ENCODE assay signal across 11 cellular contexts in genomic region chr10:80529604-80530003, GRCh38. TPM values are rescaled to one million over a fixed set of nuclear protein-coding genes. Genes with fewer than 3 reads are reported as not detected.
DNase-seq lines count a peak whose midpoint lies in the region; ATAC-seq, FAIRE-seq and TF ChIP-seq lines count a peak whose summit lies in the region.
"Had no signal": no experiment of that assay in that cellular context is flagged by ENCODE, and none has a peak within 500 bp of the region (broad histone marks: within the 10 kb centered on the region; RNA-seq: fewer than 3 reads in every experiment).

No MANE protein-coding gene starts in this region.

- no peaks in the 10 kb centered on the region for H3K79me2 ChIP-seq in HepG2 (ENCODE audit: insufficient read depth, low read length)

- no peak for TF ChIP-seq POLR2A in right lobe of liver (IDR thresholded peaks at IDR 0.05)
- TF ChIP-seq POLR2A in HepG2 (IDR thresholded peaks at IDR 0.05; ENCODE audit: insufficient read depth in 1 of 2, low read depth in 2 of 2, low read length in 2 of 2), result no peak

- H3K4me3 ChIP-seq in right lobe of liver (no peak overlapping the region), HepG2 (replicated peaks in 1 of 3; ENCODE audit: insufficient read depth in 1 of 3, low read depth in 2 of 3, low read length in 3 of 3) (no peak overlapping the region), upper lobe of right lung (no peak overlapping the region)
- H3K4me3 ChIP-seq: gastroesophageal sphincter, uterus had no signal

- intact Hi-C loops in right lobe of liver (cut with DNase I), result no loop called here
- intact Hi-C loops in HepG2 (cut with micrococcal nuclease; ENCODE audit: unreplicated experiment), result loop anchor here (1.0 to 10.0 kb wide), 2 partner anchors 85 to 145 kb away; no protein-coding TSS in a partner anchor
- intact Hi-C loops in activated T-helper 2 cell treated with anti-CD3 and anti-CD28 coated beads, Interferon-gamma antibody, Interleukin-2, Interleukin-4, amounts not matched to agents 10 μg/mL and 5 μg/mL and 100 μg/mL, durations not matched to agents 14 hours and 24 hours and 36 hours (cut with micrococcal nuclease), result loop anchor here (10.0 kb wide), 1 partner anchor 145 kb away; no protein-coding TSS in a partner anchor
- intact Hi-C loops in upper lobe of right lung (cut with DNase I), result no loop called here

- 63% methylated on average over 10 of the region's 12 CpGs for WGBS in right lobe of liver (ENCODE audit: insufficient coverage, low coverage, low lambda C conversion rate, missing lambda C conversion rate)
- 67% methylated on average over 12 of the region's 12 CpGs for WGBS in HepG2 (ENCODE audit: low lambda C conversion rate)

- no peaks in the 10 kb centered on the region for H3K4me1 ChIP-seq in right lobe of liver
- H3K4me1 ChIP-seq in HepG2 (ENCODE audit: insufficient read depth, low read length), result 0 out of 2 replicates have a peak, but pooled peaks cover 5% of the 10 kb centered on the region
- H3K4me1 ChIP-seq in upper lobe of right lung, result peaks cover 48% of the 10 kb centered on the region
- H3K4me1 ChIP-seq: uterus had no signal

- ATAC-seq in right lobe of liver, result peak; percentile 52 to 71 (median 64)
- no peak for ATAC-seq in HepG2
- peak; percentile 49 for ATAC-seq in left lobe of liver
- peak; percentile 51 for ATAC-seq in upper lobe of right lung
- ATAC-seq: gastroesophageal sphincter had no signal

- POLR2A ChIA-PET in HepG2 (lab: Yijun Ruan, JAX), result no interaction called here

- H3K4me3 Mint-ChIP-seq in activated T-helper 2 cell treated with anti-CD3 and anti-CD28 coated beads, Interferon-gamma antibody, Interleukin-2, Interleukin-4, amounts not matched to agents 10 μg/mL and 5 μg/mL and 100 μg/mL, durations not matched to agents 14 hours and 24 hours and 36 hours (ENCODE audit: low read depth), result peak overlapping the region; percentile 34
- H3K4me3 Mint-ChIP-seq: activated B cell treated with CpG ODN at 0.5 μM for 24 hours had no signal

- H3K27ac ChIP-seq in right lobe of liver (no peak overlapping the region), HepG2 (ENCODE audit: extremely low read length, insufficient read depth, low read length) (no peak overlapping the region), upper lobe of right lung (peak overlapping the region; percentile 36)
- H3K27ac ChIP-seq: gastroesophageal sphincter, uterus had no signal

- H3K9me3 ChIP-seq in right lobe of liver, result no peaks in the 10 kb centered on the region
- H3K9me3 ChIP-seq in HepG2 (ENCODE audit: low read length), result no peaks in the 10 kb centered on the region
- H3K9me3 ChIP-seq in upper lobe of right lung, result no peaks in the 10 kb centered on the region
- H3K9me3 ChIP-seq: gastroesophageal sphincter, uterus had no signal

- no peak for FAIRE-seq in HepG2 (lab: Jason Lieb, UNC)

- H3K9me3 Mint-ChIP-seq in activated T-helper 2 cell treated with anti-CD3 and anti-CD28 coated beads, Interferon-gamma antibody, Interleukin-2, Interleukin-4, amounts not matched to agents 10 μg/mL and 5 μg/mL and 100 μg/mL, durations not matched to agents 14 hours and 24 hours and 36 hours, result no peaks in the 10 kb centered on the region
- H3K9me3 Mint-ChIP-seq: activated B cell treated with CpG ODN at 0.5 μM for 24 hours had no signal

- H2AFZ ChIP-seq in HepG2 (ENCODE audit: low read length), result no peak overlapping the region

- no peak overlapping the region for H3K9ac ChIP-seq in HepG2 (ENCODE audit: insufficient read depth, low read depth, low read length)

- TF ChIP-seq EP300 in HepG2 (IDR thresholded peaks at IDR 0.05; ENCODE audit: low read depth in 2 of 2, low read length in 2 of 2) (no peak), HepG2 (CRISPR knock-in tag; IDR thresholded peaks at IDR 0.05; ENCODE audit: borderline replicate concordance) (no peak)

- no peaks in the 10 kb centered on the region for H3K27me3 Mint-ChIP-seq in activated T-helper 2 cell treated with anti-CD3 and anti-CD28 coated beads, Interferon-gamma antibody, Interleukin-2, Interleukin-4, amounts not matched to agents 10 μg/mL and 5 μg/mL and 100 μg/mL, durations not matched to agents 14 hours and 24 hours and 36 hours (ENCODE audit: low read depth)

- H3K27me3 ChIP-seq in right lobe of liver (no peaks in the 10 kb centered on the region), HepG2 (ENCODE audit: control insufficient read depth in 1 of 2, insufficient read depth in 2 of 2, low read length in 2 of 2) (peaks cover 0 to 2% of the 10 kb centered on the region in 2 experiments; a peak in 3 of 5 replicates), upper lobe of right lung (no peaks in the 10 kb centered on the region)
- H3K27me3 ChIP-seq: gastroesophageal sphincter, uterus had no signal

- TF ChIP-seq CTCF in right lobe of liver (IDR thresholded peaks at IDR 0.05) (no peak), HepG2 (CRISPR knock-in tag; IDR thresholded peaks at IDR 0.05) (no peak), upper lobe of right lung (IDR thresholded peaks at IDR 0.05) (no peak)

- BruUV-seq in HepG2 (replicated peaks; lab: Mats Ljungman, UMichigan), result no TSS peak

- in situ Hi-C loops in HepG2 (cut with HindIII; ENCODE audit: extremely low pct_ligation_motif_present, low pct_unique_long_range_greater_than_20kb), result no loop called here

- H3K27ac Mint-ChIP-seq in activated T-helper 2 cell treated with anti-CD3 and anti-CD28 coated beads, Interferon-gamma antibody, Interleukin-2, Interleukin-4, amounts not matched to agents 10 μg/mL and 5 μg/mL and 100 μg/mL, durations not matched to agents 14 hours and 24 hours and 36 hours, result peak overlapping the region; percentile 79
- H3K27ac Mint-ChIP-seq: activated B cell treated with CpG ODN at 0.5 μM for 24 hours had no signal

- DNase-seq in right lobe of liver (no peak), HepG2 (ENCODE audit: low spot score) (no peak), left lobe of liver (ENCODE audit: low spot score) (no peak), upper lobe of right lung (no peak), DMS79 treated with DMSO at 0.1 percent for 48 hours (lab: John Stamatoyannopoulos, UW) (no peak), cortex of kidney (lab: John Stamatoyannopoulos, UW) (no peak), NCI-H69 (lab: John Stamatoyannopoulos, UW) (no peak)
- DNase-seq in activated T-helper 2 cell treated with anti-CD3 and anti-CD28 coated beads, Interferon-gamma antibody, Interleukin-2, Interleukin-4, amounts not matched to agents 10 μg/mL and 5 μg/mL and 100 μg/mL, durations not matched to agents 14 hours and 24 hours and 36 hours (ENCODE audit: low spot score), result peak; percentile 40
- DNase-seq: activated B cell treated with CpG ODN at 0.5 μM for 24 hours, uterus had no signal

- peaks cover 38% of the 10 kb centered on the region for H3K36me3 Mint-ChIP-seq in activated T-helper 2 cell treated with anti-CD3 and anti-CD28 coated beads, Interferon-gamma antibody, Interleukin-2, Interleukin-4, amounts not matched to agents 10 μg/mL and 5 μg/mL and 100 μg/mL, durations not matched to agents 14 hours and 24 hours and 36 hours (ENCODE audit: low read depth)

- H3K4me2 ChIP-seq in HepG2 (ENCODE audit: low read depth, low read length), result no peak overlapping the region

- CTCF ChIA-PET in HepG2 (lab: Yijun Ruan, JAX; ENCODE audit: low intra/inter-chr PET ratio, low total read pairs), result interaction anchor here (2.1 kb wide), 1 partner anchor 85 kb away, joined by 9 read pairs; no protein-coding TSS in a partner anchor

- H3K36me3 ChIP-seq in right lobe of liver (no peaks in the 10 kb centered on the region), HepG2 (replicated peaks in 1 of 2; ENCODE audit: control insufficient read depth in 1 of 2, insufficient read depth in 2 of 2, low read length in 2 of 2) (no peaks in the 10 kb centered on the region), upper lobe of right lung (no peaks in the 10 kb centered on the region)
- H3K36me3 ChIP-seq: gastroesophageal sphincter, uterus had no signal

- H3K4me1 Mint-ChIP-seq in activated T-helper 2 cell treated with anti-CD3 and anti-CD28 coated beads, Interferon-gamma antibody, Interleukin-2, Interleukin-4, amounts not matched to agents 10 μg/mL and 5 μg/mL and 100 μg/mL, durations not matched to agents 14 hours and 24 hours and 36 hours (ENCODE audit: low read depth), result peaks cover 59% of the 10 kb centered on the region
- H3K4me1 Mint-ChIP-seq: activated B cell treated with CpG ODN at 0.5 μM for 24 hours had no signal

- no peak for TF ChIP-seq RAD21 in HepG2 (CRISPR knock-in tag; IDR thresholded peaks at IDR 0.05)

- H4K20me1 ChIP-seq in HepG2 (ENCODE audit: insufficient read depth, low read length), result no peaks in the 10 kb centered on the region

TF ChIP-seq in HepG2, 621 proteins besides CTCF, POLR2A, EP300 and RAD21 (continues in another document):
- no peak for TF ChIP-seq STAG1 (CRISPR knock-in tag; IDR thresholded peaks at IDR 0.05)
- no peak for TF ChIP-seq HNRNPLL (IDR thresholded peaks at IDR 0.05; ENCODE audit: low read depth, low read length, poor library complexity, severe bottlenecking)

RNA-seq across cellular contexts. Expression of gene SH2D4B, which starts 8.1 kb away (rescaled TPM):
- total RNA-seq in right lobe of liver, result not detected
- total RNA-seq in HepG2 (2016; rRNA removed; fragmentation: Illumina TruSeq; extraction: Trizol), result not detected in 2 replicates
- 0.09 TPM in 1 of 2 replicates, not detected in the other for total RNA-seq in HepG2 (2016; cell fraction: cytosol; rRNA removed; fragmentation: Illumina TruSeq; extraction: Trizol; ENCODE audit: low read depth)
- total RNA-seq in HepG2 (2016; cell fraction: insoluble cytoplasmic fraction; rRNA removed; fragmentation: Illumina TruSeq; extraction: Trizol), result not detected in 2 replicates
- not detected in 2 replicates for total RNA-seq in HepG2 (2016; cell fraction: membrane; rRNA removed; fragmentation: Illumina TruSeq; extraction: Trizol)
- 0.09 TPM in 1 of 2 replicates, not detected in the other for total RNA-seq in HepG2 (2016; cell fraction: nucleus; rRNA removed; fragmentation: Illumina TruSeq; extraction: Trizol)
- polyA plus RNA-seq in HepG2 (2011; rRNA removed), result not detected in 2 replicates
- not detected in 2 replicates for polyA plus RNA-seq in HepG2 (2011; cell fraction: cytosol; rRNA removed)
- polyA plus RNA-seq in HepG2 (2011; cell fraction: nucleus; rRNA removed), result 0.03 TPM in 1 of 2 replicates, not detected in the other
- not detected in 2 replicates for polyA plus RNA-seq in HepG2 (2012)
- polyA plus RNA-seq in HepG2 (2016; cell fraction: cytosol; fragmentation: Illumina TruSeq; extraction: Trizol; ENCODE audit: low read depth), result not detected in 2 replicates
- polyA plus RNA-seq in HepG2 (2016; cell fraction: insoluble cytoplasmic fraction; fragmentation: Illumina TruSeq; extraction: Trizol; ENCODE audit: low read depth), result not detected in 2 replicates
- polyA plus RNA-seq in HepG2 (2016; cell fraction: membrane; fragmentation: Illumina TruSeq; extraction: Trizol; ENCODE audit: low read depth), result not detected in 2 replicates
- not detected in 2 replicates for polyA plus RNA-seq in HepG2 (2016; cell fraction: nucleus; fragmentation: Illumina TruSeq; extraction: Trizol; ENCODE audit: insufficient read depth, low read depth)
- polyA minus RNA-seq in HepG2 (2011; rRNA and poly(A)+ RNA removed; ENCODE audit: low replicate concordance), result 0.04 and 0.12 TPM in 2 replicates
- polyA minus RNA-seq in HepG2 (2011; cell fraction: cytosol; rRNA and poly(A)+ RNA removed), result not detected in 2 replicates
- polyA minus RNA-seq in HepG2 (2011; cell fraction: nucleus; rRNA and poly(A)+ RNA removed), result not detected in 2 replicates
- 0.05 TPM in 1 of 2 replicates, not detected in the other for total RNA-seq in activated T-helper 2 cell treated with anti-CD3 and anti-CD28 coated beads, Interferon-gamma antibody, Interleukin-2, Interleukin-4, amounts not matched to agents 10 μg/mL and 5 μg/mL and 100 μg/mL, durations not matched to agents 14 hours and 24 hours and 36 hours
- not detected for total RNA-seq in left lobe of liver
- 0.43 TPM for total RNA-seq in upper lobe of right lung
- total RNA-seq: activated B cell treated with CpG ODN at 0.5 μM for 24 hours, gastroesophageal sphincter had no signal

Comparison
In these comparisons a context has a peak if more than half of its experiments do, and no peak if none do; other contexts are left out.
1. intact Hi-C loops: an anchor here in HepG2 (1.0 to 10.0 kb wide) and activated T-helper 2 cell treated with anti-CD3 and anti-CD28 coated beads, Interferon-gamma antibody, Interleukin-2, Interleukin-4, amounts not matched to agents 10 μg/mL and 5 μg/mL and 100 μg/mL, durations not matched to agents 14 hours and 24 hours and 36 hours (10.0 kb wide); none called in right lobe of liver and upper lobe of right lung.